25 cellular contexts compared by ENCODE assay signal in genomic region chr3:20539666-20540460, GRCh38.
"Had no signal": no experiment of that assay in that cellular context is flagged by ENCODE, and none has a peak within 500 bp of the region (broad histone marks: within the 10 kb centered on the region; RNA-seq: fewer than 3 reads in every experiment).

No MANE protein-coding gene starts in this region.

- H3K27me3 Mint-ChIP-seq: memory B cell; stimulated activated naive CD8-positive, alpha-beta T cell treated with anti-CD3 and anti-CD28 coated beads, Interleukin-15, amount 100 ng/mL, for 72 hours had no signal

- H3K27ac ChIP-seq: foreskin keratinocyte, hepatocyte, left ventricle myocardium inferior, lower lobe of right lung, neural progenitor cell, ovary, right atrium auricular region, sigmoid colon, skin epidermis, testis, tibial nerve had no signal

- ATAC-seq: foreskin keratinocyte; left cardiac atrium; lower lobe of right lung; natural killer cell; stimulated activated naive B cell treated with anti-CD40 and anti-IgM and Interleukin-4, amounts not matched to agents 10 μg/mL and 1 μg/mL and 100 μg/mL, for 72 hours; stimulated activated naive CD8-positive, alpha-beta T cell treated with anti-CD3 and anti-CD28 coated beads, Interleukin-15, amount 100 ng/mL, for 72 hours had no signal

- H3K36me3 ChIP-seq: left ventricle myocardium inferior, lower lobe of right lung, neural progenitor cell, ovary, right atrium auricular region, sigmoid colon, tibial nerve had no signal

- H3K9me3 Mint-ChIP-seq: endodermal cell; memory B cell; mesothelial cell of epicardium; neural progenitor cell; stimulated activated naive B cell treated with anti-CD40 and anti-IgM and Interleukin-4, amounts not matched to agents 10 μg/mL and 1 μg/mL and 100 μg/mL, for 72 hours had no signal

- H3K4me3 ChIP-seq: hepatocyte, left ventricle myocardium inferior, lower lobe of right lung, neural progenitor cell, ovary, right atrium auricular region, sigmoid colon, skin epidermis, testis, tibial nerve had no signal

- H3K4me3 Mint-ChIP-seq: endodermal cell; memory B cell; mesothelial cell of epicardium; natural killer cell; neural progenitor cell; stimulated activated naive B cell treated with anti-CD40 and anti-IgM and Interleukin-4, amounts not matched to agents 10 μg/mL and 1 μg/mL and 100 μg/mL, for 72 hours; stimulated activated naive CD8-positive, alpha-beta T cell treated with anti-CD3 and anti-CD28 coated beads, Interleukin-15, amount 100 ng/mL, for 72 hours had no signal

- H3K36me3 Mint-ChIP-seq: memory B cell; mesothelial cell of epicardium; neural progenitor cell; stimulated activated naive B cell treated with anti-CD40 and anti-IgM and Interleukin-4, amounts not matched to agents 10 μg/mL and 1 μg/mL and 100 μg/mL, for 72 hours had no signal

- H3K27ac Mint-ChIP-seq: endodermal cell; memory B cell; mesothelial cell of epicardium; natural killer cell; neural progenitor cell; stimulated activated naive B cell treated with anti-CD40 and anti-IgM and Interleukin-4, amounts not matched to agents 10 μg/mL and 1 μg/mL and 100 μg/mL, for 72 hours had no signal

- H3K4me1 ChIP-seq: foreskin keratinocyte, left ventricle myocardium inferior, lower lobe of right lung, neural progenitor cell, right atrium auricular region, sigmoid colon, testis, tibial nerve had no signal

- H3K9me3 ChIP-seq: left ventricle myocardium inferior, lower lobe of right lung, ovary, right atrium auricular region, sigmoid colon, testis, tibial nerve had no signal

- H3K27me3 ChIP-seq: foreskin keratinocyte, hepatocyte, neural progenitor cell, ovary, right atrium auricular region, sigmoid colon, testis, tibial nerve had no signal

- DNase-seq: effector CD4-positive, alpha-beta T cell; endodermal cell; erythroblast; foreskin keratinocyte; head of caudate nucleus; kidney; left cardiac atrium; left ventricle myocardium inferior; lower lobe of right lung; natural killer cell; nucleus accumbens; ovary; sigmoid colon; stimulated activated CD4-positive, alpha-beta T cell treated with anti-CD3 and anti-CD28 coated beads, Interleukin-2, amount 100 ng/mL, for 24 hours; stimulated activated CD4-positive, alpha-beta T cell treated with anti-CD3 and anti-CD28 coated beads, Interleukin-4, amount 100 ng/mL, for 4 hours; stimulated activated naive B cell treated with anti-CD40 and anti-IgM and Interleukin-4, amounts not matched to agents 10 μg/mL and 1 μg/mL and 100 μg/mL, for 72 hours; stimulated activated naive CD8-positive, alpha-beta T cell treated with anti-CD3 and anti-CD28 coated beads, Interleukin-15, amount 100 ng/mL, for 72 hours; testis had no signal

- H3K4me1 Mint-ChIP-seq: endodermal cell; memory B cell; natural killer cell; stimulated activated naive B cell treated with anti-CD40 and anti-IgM and Interleukin-4, amounts not matched to agents 10 μg/mL and 1 μg/mL and 100 μg/mL, for 72 hours; stimulated activated naive CD8-positive, alpha-beta T cell treated with anti-CD3 and anti-CD28 coated beads, Interleukin-15, amount 100 ng/mL, for 72 hours had no signal
